In the genomic region with DNA sequence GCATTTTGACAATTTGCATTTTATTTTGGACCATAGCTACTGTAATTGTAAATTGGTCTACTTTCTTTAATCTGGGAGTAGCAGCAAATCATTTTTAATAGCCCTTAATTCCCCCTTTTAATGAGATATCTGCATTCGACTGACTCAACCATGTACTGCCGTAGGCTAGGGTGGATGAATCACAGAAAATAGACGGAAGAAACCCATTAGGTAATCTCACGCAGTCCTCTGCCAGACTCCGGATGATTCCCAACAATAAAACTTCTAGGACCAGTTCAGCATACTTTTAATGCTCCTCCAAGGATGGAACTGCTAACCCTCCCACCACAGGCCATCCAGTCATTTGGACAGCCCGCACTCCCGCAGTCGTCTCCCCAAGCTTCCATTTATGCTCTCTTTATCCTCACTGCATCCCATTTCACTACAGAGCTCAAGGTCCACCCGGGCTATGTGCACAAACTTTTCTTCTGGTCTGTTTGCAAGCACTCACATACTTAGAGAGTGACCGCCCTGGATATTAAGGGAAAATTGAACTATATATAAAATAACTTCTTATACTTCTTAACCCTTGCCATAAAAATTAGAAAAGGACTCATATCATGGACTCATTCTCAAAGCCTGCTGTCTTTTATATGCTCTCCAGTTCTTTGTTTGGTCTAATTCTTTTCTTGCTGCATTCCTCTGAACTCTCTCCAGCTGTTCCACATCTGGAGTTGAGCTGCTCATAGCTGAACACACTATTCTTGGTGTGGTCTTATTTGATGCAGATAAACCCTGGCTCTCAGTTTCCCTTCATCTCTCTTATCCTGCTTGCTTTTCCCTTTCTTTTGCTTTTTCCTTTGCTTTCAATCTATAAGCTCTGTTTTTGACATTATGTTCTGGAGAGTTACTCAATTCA, we compare ENCODE assay signal across 21 cellular contexts.
DNase-seq lines count a peak whose midpoint lies in the region; ATAC-seq, FAIRE-seq and TF ChIP-seq lines count a peak whose summit lies in the region.
"Had no signal": no experiment of that assay in that cellular context is flagged by ENCODE, and none has a peak within 500 bp of the region (broad histone marks: within the 10 kb centered on the region; RNA-seq: fewer than 3 reads in every experiment).

No MANE protein-coding gene starts in this region.

- H4K20me1 ChIP-seq in keratinocyte (ENCODE audit: control insufficient read depth, extremely low read depth, insufficient read depth, low read length): no peaks in the 10 kb centered on the region

- H3K36me3 ChIP-seq in bronchial epithelial cell (ENCODE audit: control insufficient read depth, insufficient read depth, low read length) (no peaks in the 10 kb centered on the region), keratinocyte (ENCODE audit: control insufficient read depth in 2 of 2, extremely low read depth in 1 of 2, insufficient read depth in 2 of 2, low read length in 2 of 2) (no peaks in the 10 kb centered on the region)
- H3K36me3 ChIP-seq: brain microvascular endothelial cell, left lung had no signal

- H3K4me3 ChIP-seq in bronchial epithelial cell (ENCODE audit: low read depth, low read length) (no peak overlapping the region), keratinocyte (ENCODE audit: control insufficient read depth in 2 of 3, extremely low read depth in 1 of 3, insufficient read depth in 2 of 3, low read depth in 1 of 3, low read length in 3 of 3) (no peak overlapping the region)
- H3K4me3 ChIP-seq: dorsolateral prefrontal cortex, left lung, PC-9 had no signal

- no peak overlapping the region for H3K27ac ChIP-seq in keratinocyte (ENCODE audit: control insufficient read depth, insufficient read depth, low read length)
- H3K27ac ChIP-seq: brain microvascular endothelial cell, C4-2B, dorsolateral prefrontal cortex, epithelial cell of prostate, left lung, PC-9 had no signal

- FAIRE-seq in HTR-8/SVneo (lab: Jason Lieb, UNC) (peak; percentile 77), bronchial epithelial cell (lab: Jason Lieb, UNC) (no peak), keratinocyte (lab: Jason Lieb, UNC) (peak; percentile 98)

- intact Hi-C loops in activated CD4-positive, alpha-beta memory T cell treated with anti-CD3 and anti-CD28 coated beads for 36 hours (cut with micrococcal nuclease): no loop called here

- POLR2A ChIA-PET in T-cell (lab: Charles Lee): no interaction called here
- POLR2A ChIA-PET in activated CD4-positive, alpha-beta memory T cell treated with anti-CD3 and anti-CD28 coated beads for 36 hours (lab: Charles Lee): no interaction called here

- dilution Hi-C loops in keratinocyte (cut with MboI; ENCODE audit: extremely low pct_ligation_motif_present, low sequenced_read_pairs): no loop called here

- no peak overlapping the region for H3K9ac ChIP-seq in keratinocyte (ENCODE audit: control insufficient read depth, extremely low read depth, insufficient read depth, low read length)

- no peaks in the 10 kb centered on the region for H3K79me2 ChIP-seq in keratinocyte (ENCODE audit: control insufficient read depth, insufficient read depth, low read length)

- H3K4me1 Mint-ChIP-seq in T-cell: no peaks in the 10 kb centered on the region
- no peaks in the 10 kb centered on the region for H3K4me1 Mint-ChIP-seq in activated CD4-positive, alpha-beta memory T cell treated with anti-CD3 and anti-CD28 coated beads for 36 hours (ENCODE audit: low read depth)
- H3K4me1 Mint-ChIP-seq: activated naive CD8-positive, alpha-beta T cell treated with anti-CD3 and anti-CD28 coated beads, Interleukin-2, amount 10 ng/mL, durations not matched to agents 7 days and 5 days; nephron progenitor cell had no signal

- no peak for ATAC-seq in T-cell (replicated peaks in 1 of 4)
- ATAC-seq in HG02588 (IDR thresholded peaks at IDR 0.05; ENCODE audit: unreplicated experiment): no peak
- ATAC-seq: left lung had no signal

- H3K9me3 ChIP-seq in keratinocyte (ENCODE audit: control insufficient read depth, low read depth, low read length): no peaks in the 10 kb centered on the region

- H3K4me3 Mint-ChIP-seq in T-cell: no peak overlapping the region
- no peak overlapping the region for H3K4me3 Mint-ChIP-seq in activated CD4-positive, alpha-beta memory T cell treated with anti-CD3 and anti-CD28 coated beads for 36 hours
- H3K4me3 Mint-ChIP-seq: activated naive CD8-positive, alpha-beta T cell treated with anti-CD3 and anti-CD28 coated beads, Interleukin-2, amount 10 ng/mL, durations not matched to agents 7 days and 5 days; nephron progenitor cell; stimulated activated naive CD8-positive, alpha-beta T cell treated with anti-CD3 and anti-CD28 coated beads, Interleukin-15, Interleukin-2, amounts not matched to agents 100 ng/mL and 50 ng/mL, for 24 hours had no signal

- no peaks in the 10 kb centered on the region for H3K27me3 Mint-ChIP-seq in T-cell
- no peaks in the 10 kb centered on the region for H3K27me3 Mint-ChIP-seq in activated CD4-positive, alpha-beta memory T cell treated with anti-CD3 and anti-CD28 coated beads for 36 hours
- H3K27me3 Mint-ChIP-seq: activated naive CD8-positive, alpha-beta T cell treated with anti-CD3 and anti-CD28 coated beads, Interleukin-2, amount 10 ng/mL, durations not matched to agents 7 days and 5 days; stimulated activated naive CD8-positive, alpha-beta T cell treated with anti-CD3 and anti-CD28 coated beads, Interleukin-15, Interleukin-2, amounts not matched to agents 100 ng/mL and 50 ng/mL, for 24 hours had no signal

- peak; percentile 84 for DNase-seq in ELR (ENCODE audit: low read depth)
- peak; percentile 79 for DNase-seq in HTR-8/SVneo (ENCODE audit: insufficient read length, low spot score)
- peak; percentile 57 for DNase-seq in bronchial epithelial cell (ENCODE audit: low read depth)
- DNase-seq in keratinocyte (ENCODE audit: low read depth, low spot score): peak; percentile 5
- no peak for DNase-seq in 8988T
- no peak for DNase-seq in T-cell
- no peak for DNase-seq in activated CD4-positive, alpha-beta memory T cell treated with anti-CD3 and anti-CD28 coated beads for 36 hours
- DNase-seq: activated naive CD8-positive, alpha-beta T cell treated with anti-CD3 and anti-CD28 coated beads, Interleukin-2, amount 10 ng/mL, durations not matched to agents 7 days and 5 days; brain microvascular endothelial cell; dorsolateral prefrontal cortex; glutamatergic neuron; NCI-H1436; nephron progenitor cell; posterior cingulate gyrus; stimulated activated CD4-positive, alpha-beta T cell treated with anti-CD3 and anti-CD28 coated beads, Interleukin-2, amount 100 ng/mL, for 24 hours had no signal

- H3K27ac Mint-ChIP-seq in T-cell: no peak overlapping the region
- no peak overlapping the region for H3K27ac Mint-ChIP-seq in activated CD4-positive, alpha-beta memory T cell treated with anti-CD3 and anti-CD28 coated beads for 36 hours
- H3K27ac Mint-ChIP-seq: activated naive CD8-positive, alpha-beta T cell treated with anti-CD3 and anti-CD28 coated beads, Interleukin-2, amount 10 ng/mL, durations not matched to agents 7 days and 5 days; nephron progenitor cell; stimulated activated naive CD8-positive, alpha-beta T cell treated with anti-CD3 and anti-CD28 coated beads, Interleukin-15, Interleukin-2, amounts not matched to agents 100 ng/mL and 50 ng/mL, for 24 hours had no signal

- TF ChIP-seq CTCF in bronchial epithelial cell (IDR thresholded peaks at IDR 0.05; ENCODE audit: insufficient read depth, low read length, severe bottlenecking) (no peak), keratinocyte (optimal IDR thresholded peaks at IDR 0.05 in 1 of 3, IDR thresholded peaks at IDR 0.05 in 1 of 3, conservative IDR thresholded peaks at IDR 0.05 in 1 of 3; ENCODE audit: extremely low read depth in 1 of 3, insufficient read depth in 2 of 3, low read length in 3 of 3) (no peak)

- peaks cover 54% of the 10 kb centered on the region for H3K36me3 Mint-ChIP-seq in T-cell
- H3K36me3 Mint-ChIP-seq in activated CD4-positive, alpha-beta memory T cell treated with anti-CD3 and anti-CD28 coated beads for 36 hours: peaks cover 22% of the 10 kb centered on the region

- peak overlapping the region; percentile 20 for H3K4me2 ChIP-seq in keratinocyte (ENCODE audit: control insufficient read depth, extremely low read depth, insufficient read depth, low read depth, low read length)
- H3K4me2 ChIP-seq: PC-9 had no signal

- H3K9me3 Mint-ChIP-seq in T-cell: peaks cover 7 to 21% (median 14%) of the 10 kb centered on the region in 3 donors
- peaks cover 15% of the 10 kb centered on the region for H3K9me3 Mint-ChIP-seq in activated CD4-positive, alpha-beta memory T cell treated with anti-CD3 and anti-CD28 coated beads for 36 hours

- H3K27me3 ChIP-seq in bronchial epithelial cell (ENCODE audit: control insufficient read depth, insufficient read depth, low read length): no peaks in the 10 kb centered on the region
- no peaks in the 10 kb centered on the region for H3K27me3 ChIP-seq in keratinocyte (ENCODE audit: control insufficient read depth, extremely low read depth, insufficient read depth, low read length)
- H3K27me3 ChIP-seq: brain microvascular endothelial cell, dorsolateral prefrontal cortex, left lung had no signal

- no peak overlapping the region for H2AFZ ChIP-seq in keratinocyte (ENCODE audit: control insufficient read depth, low read length)
- H2AFZ ChIP-seq: PC-9 had no signal

- no peaks in the 10 kb centered on the region for H3K9me1 ChIP-seq in keratinocyte (ENCODE audit: control insufficient read depth, extremely low read depth, insufficient read depth, low read length)

- peaks cover 10% of the 10 kb centered on the region for H3K4me1 ChIP-seq in keratinocyte (ENCODE audit: control insufficient read depth, extremely low read depth, insufficient read depth, low read length)
- H3K4me1 ChIP-seq: left lung had no signal

- CTCF ChIA-PET in T-cell (lab: Charles Lee): no interaction called here
- CTCF ChIA-PET in activated CD4-positive, alpha-beta memory T cell treated with anti-CD3 and anti-CD28 coated beads for 36 hours (lab: Charles Lee): no interaction called here

Comparison
In these comparisons a context has a peak if more than half of its experiments do, and no peak if none do; other contexts are left out.
1. DNase-seq: peak in ELR (single experiment), HTR-8/SVneo (single experiment), bronchial epithelial cell (single experiment) and keratinocyte (single experiment); none in 8988T (single experiment), T-cell (0 of 34) and activated CD4-positive, alpha-beta memory T cell treated with anti-CD3 and anti-CD28 coated beads for 36 hours (single experiment).